In the genomic region with DNA sequence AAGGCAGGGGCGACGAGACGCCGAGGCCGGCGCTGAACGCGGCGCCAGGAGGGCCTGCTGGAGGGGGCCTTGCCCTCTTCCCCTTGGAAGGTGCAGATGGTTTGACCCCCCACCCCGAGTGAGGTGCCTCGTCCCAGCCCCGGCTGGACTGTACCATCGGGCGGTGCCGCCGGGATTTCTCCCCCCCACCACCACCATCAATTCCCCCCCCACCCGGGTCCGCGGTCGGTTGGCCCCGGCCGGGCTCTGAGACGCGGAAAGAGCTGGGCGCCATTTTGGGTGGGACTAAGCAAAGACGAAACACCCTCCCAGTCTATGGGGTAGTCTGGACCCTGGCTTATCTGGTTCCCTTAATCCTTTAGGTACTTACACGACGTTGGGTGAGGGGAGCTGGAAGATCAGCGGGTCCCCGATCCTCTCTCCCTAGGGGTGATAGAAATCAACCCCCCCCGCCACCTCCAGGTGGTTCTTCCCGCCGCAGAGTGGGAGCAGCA, we compare ENCODE assay signal across 1 cellular context.
TF ChIP-seq lines count a peak whose summit lies in the region.

A gene with protein sequence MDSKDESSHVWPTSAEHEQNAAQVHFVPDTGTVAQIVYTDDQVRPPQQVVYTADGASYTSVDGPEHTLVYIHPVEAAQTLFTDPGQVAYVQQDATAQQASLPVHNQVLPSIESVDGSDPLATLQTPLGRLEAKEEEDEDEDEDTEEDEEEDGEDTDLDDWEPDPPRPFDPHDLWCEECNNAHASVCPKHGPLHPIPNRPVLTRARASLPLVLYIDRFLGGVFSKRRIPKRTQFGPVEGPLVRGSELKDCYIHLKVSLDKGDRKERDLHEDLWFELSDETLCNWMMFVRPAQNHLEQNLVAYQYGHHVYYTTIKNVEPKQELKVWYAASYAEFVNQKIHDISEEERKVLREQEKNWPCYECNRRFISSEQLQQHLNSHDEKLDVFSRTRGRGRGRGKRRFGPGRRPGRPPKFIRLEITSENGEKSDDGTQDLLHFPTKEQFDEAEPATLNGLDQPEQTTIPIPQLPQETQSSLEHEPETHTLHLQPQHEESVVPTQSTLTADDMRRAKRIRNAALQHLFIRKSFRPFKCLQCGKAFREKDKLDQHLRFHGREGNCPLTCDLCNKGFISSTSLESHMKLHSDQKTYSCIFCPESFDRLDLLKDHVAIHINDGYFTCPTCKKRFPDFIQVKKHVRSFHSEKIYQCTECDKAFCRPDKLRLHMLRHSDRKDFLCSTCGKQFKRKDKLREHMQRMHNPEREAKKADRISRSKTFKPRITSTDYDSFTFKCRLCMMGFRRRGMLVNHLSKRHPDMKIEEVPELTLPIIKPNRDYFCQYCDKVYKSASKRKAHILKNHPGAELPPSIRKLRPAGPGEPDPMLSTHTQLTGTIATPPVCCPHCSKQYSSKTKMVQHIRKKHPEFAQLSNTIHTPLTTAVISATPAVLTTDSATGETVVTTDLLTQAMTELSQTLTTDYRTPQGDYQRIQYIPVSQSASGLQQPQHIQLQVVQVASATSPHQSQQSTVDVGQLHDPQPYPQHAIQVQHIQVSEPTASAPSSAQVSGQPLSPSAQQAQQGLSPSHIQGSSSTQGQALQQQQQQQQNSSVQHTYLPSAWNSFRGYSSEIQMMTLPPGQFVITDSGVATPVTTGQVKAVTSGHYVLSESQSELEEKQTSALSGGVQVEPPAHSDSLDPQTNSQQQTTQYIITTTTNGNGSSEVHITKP (minus strand): TSS at position 484 of the 494 bp plus-strand sequence. CDS start 41,871 bp downstream, outside the sequence.

TF ChIP-seq in HepG2, 621 proteins besides CTCF, POLR2A, EP300 and RAD21 (continued from another document and continues in another):
- TF ChIP-seq, protein P1, sequence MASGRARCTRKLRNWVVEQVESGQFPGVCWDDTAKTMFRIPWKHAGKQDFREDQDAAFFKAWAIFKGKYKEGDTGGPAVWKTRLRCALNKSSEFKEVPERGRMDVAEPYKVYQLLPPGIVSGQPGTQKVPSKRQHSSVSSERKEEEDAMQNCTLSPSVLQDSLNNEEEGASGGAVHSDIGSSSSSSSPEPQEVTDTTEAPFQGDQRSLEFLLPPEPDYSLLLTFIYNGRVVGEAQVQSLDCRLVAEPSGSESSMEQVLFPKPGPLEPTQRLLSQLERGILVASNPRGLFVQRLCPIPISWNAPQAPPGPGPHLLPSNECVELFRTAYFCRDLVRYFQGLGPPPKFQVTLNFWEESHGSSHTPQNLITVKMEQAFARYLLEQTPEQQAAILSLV (CRISPR knock-in tag; IDR thresholded peaks at IDR 0.05; ENCODE audit: borderline replicate concordance), result 0 out of 2 replicates have a peak, but pooled peaks have one; percentile 12
- TF ChIP-seq SIN3A (IDR thresholded peaks at IDR 0.05; ENCODE audit: borderline replicate concordance, low read depth, low read length), result peak; percentile 51; the same call in 1 of the 2 replicates
- TF ChIP-seq, protein P2, sequence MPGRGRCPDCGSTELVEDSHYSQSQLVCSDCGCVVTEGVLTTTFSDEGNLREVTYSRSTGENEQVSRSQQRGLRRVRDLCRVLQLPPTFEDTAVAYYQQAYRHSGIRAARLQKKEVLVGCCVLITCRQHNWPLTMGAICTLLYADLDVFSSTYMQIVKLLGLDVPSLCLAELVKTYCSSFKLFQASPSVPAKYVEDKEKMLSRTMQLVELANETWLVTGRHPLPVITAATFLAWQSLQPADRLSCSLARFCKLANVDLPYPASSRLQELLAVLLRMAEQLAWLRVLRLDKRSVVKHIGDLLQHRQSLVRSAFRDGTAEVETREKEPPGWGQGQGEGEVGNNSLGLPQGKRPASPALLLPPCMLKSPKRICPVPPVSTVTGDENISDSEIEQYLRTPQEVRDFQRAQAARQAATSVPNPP (CRISPR knock-in tag; IDR thresholded peaks at IDR 0.05), result no peak
- no peak for TF ChIP-seq HNRNPH1 (optimal IDR thresholded peaks at IDR 0.05; ENCODE audit: low read depth, low read length)
- 0 out of 2 replicates have a peak, but pooled peaks have one; percentile 29 for TF ChIP-seq ZNF235 (CRISPR knock-in tag; IDR thresholded peaks at IDR 0.05; ENCODE audit: borderline replicate concordance)
- TF ChIP-seq THAP11 (CRISPR knock-in tag; IDR thresholded peaks at IDR 0.05), result peak; percentile 59
- TF ChIP-seq ZNF160 (CRISPR knock-in tag; IDR thresholded peaks at IDR 0.05), result peak; percentile 42; the same call in 1 of the 2 replicates
- TF ChIP-seq, protein P3, sequence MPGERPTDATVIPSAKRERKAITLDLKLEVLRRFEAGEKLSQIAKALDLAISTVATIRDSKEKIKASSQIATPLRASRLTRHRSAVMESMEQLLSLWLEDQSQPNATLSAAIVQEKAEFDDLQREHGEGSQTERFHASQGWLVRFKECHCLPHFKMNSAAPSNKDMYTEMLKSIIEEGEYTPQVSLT (CRISPR knock-in tag; IDR thresholded peaks at IDR 0.05; ENCODE audit: borderline replicate concordance, low read depth), result no peak
- TF ChIP-seq MXD4 (CRISPR knock-in tag; IDR thresholded peaks at IDR 0.05), result peak; percentile 2; the same call in 1 of the 2 replicates
- TF ChIP-seq, protein P4, sequence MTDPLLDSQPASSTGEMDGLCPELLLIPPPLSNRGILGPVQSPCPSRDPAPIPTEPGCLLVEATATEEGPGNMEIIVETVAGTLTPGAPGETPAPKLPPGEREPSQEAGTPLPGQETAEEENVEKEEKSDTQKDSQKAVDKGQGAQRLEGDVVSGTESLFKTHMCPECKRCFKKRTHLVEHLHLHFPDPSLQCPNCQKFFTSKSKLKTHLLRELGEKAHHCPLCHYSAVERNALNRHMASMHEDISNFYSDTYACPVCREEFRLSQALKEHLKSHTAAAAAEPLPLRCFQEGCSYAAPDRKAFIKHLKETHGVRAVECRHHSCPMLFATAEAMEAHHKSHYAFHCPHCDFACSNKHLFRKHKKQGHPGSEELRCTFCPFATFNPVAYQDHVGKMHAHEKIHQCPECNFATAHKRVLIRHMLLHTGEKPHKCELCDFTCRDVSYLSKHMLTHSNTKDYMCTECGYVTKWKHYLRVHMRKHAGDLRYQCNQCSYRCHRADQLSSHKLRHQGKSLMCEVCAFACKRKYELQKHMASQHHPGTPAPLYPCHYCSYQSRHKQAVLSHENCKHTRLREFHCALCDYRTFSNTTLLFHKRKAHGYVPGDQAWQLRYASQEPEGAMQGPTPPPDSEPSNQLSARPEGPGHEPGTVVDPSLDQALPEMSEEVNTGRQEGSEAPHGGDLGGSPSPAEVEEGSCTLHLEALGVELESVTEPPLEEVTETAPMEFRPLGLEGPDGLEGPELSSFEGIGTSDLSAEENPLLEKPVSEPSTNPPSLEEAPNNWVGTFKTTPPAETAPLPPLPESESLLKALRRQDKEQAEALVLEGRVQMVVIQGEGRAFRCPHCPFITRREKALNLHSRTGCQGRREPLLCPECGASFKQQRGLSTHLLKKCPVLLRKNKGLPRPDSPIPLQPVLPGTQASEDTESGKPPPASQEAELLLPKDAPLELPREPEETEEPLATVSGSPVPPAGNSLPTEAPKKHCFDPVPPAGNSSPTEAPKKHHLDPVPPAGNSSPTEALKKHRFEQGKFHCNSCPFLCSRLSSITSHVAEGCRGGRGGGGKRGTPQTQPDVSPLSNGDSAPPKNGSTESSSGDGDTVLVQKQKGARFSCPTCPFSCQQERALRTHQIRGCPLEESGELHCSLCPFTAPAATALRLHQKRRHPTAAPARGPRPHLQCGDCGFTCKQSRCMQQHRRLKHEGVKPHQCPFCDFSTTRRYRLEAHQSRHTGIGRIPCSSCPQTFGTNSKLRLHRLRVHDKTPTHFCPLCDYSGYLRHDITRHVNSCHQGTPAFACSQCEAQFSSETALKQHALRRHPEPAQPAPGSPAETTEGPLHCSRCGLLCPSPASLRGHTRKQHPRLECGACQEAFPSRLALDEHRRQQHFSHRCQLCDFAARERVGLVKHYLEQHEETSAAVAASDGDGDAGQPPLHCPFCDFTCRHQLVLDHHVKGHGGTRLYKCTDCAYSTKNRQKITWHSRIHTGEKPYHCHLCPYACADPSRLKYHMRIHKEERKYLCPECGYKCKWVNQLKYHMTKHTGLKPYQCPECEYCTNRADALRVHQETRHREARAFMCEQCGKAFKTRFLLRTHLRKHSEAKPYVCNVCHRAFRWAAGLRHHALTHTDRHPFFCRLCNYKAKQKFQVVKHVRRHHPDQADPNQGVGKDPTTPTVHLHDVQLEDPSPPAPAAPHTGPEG (CRISPR knock-in tag; IDR thresholded peaks at IDR 0.05), result no peak
- TF ChIP-seq ZNF496 (CRISPR knock-in tag; IDR thresholded peaks at IDR 0.05; ENCODE audit: insufficient replicate concordance), result no peak
- 0 out of 2 replicates have a peak, but pooled peaks have one; percentile 50 for TF ChIP-seq ZNF430 (CRISPR knock-in tag; IDR thresholded peaks at IDR 0.05)
- TF ChIP-seq, protein P5, sequence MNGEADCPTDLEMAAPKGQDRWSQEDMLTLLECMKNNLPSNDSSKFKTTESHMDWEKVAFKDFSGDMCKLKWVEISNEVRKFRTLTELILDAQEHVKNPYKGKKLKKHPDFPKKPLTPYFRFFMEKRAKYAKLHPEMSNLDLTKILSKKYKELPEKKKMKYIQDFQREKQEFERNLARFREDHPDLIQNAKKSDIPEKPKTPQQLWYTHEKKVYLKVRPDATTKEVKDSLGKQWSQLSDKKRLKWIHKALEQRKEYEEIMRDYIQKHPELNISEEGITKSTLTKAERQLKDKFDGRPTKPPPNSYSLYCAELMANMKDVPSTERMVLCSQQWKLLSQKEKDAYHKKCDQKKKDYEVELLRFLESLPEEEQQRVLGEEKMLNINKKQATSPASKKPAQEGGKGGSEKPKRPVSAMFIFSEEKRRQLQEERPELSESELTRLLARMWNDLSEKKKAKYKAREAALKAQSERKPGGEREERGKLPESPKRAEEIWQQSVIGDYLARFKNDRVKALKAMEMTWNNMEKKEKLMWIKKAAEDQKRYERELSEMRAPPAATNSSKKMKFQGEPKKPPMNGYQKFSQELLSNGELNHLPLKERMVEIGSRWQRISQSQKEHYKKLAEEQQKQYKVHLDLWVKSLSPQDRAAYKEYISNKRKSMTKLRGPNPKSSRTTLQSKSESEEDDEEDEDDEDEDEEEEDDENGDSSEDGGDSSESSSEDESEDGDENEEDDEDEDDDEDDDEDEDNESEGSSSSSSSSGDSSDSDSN (CRISPR knock-in tag; IDR thresholded peaks at IDR 0.05), result no peak; the same call in 1 of the 2 replicates
- TF ChIP-seq, protein P6, sequence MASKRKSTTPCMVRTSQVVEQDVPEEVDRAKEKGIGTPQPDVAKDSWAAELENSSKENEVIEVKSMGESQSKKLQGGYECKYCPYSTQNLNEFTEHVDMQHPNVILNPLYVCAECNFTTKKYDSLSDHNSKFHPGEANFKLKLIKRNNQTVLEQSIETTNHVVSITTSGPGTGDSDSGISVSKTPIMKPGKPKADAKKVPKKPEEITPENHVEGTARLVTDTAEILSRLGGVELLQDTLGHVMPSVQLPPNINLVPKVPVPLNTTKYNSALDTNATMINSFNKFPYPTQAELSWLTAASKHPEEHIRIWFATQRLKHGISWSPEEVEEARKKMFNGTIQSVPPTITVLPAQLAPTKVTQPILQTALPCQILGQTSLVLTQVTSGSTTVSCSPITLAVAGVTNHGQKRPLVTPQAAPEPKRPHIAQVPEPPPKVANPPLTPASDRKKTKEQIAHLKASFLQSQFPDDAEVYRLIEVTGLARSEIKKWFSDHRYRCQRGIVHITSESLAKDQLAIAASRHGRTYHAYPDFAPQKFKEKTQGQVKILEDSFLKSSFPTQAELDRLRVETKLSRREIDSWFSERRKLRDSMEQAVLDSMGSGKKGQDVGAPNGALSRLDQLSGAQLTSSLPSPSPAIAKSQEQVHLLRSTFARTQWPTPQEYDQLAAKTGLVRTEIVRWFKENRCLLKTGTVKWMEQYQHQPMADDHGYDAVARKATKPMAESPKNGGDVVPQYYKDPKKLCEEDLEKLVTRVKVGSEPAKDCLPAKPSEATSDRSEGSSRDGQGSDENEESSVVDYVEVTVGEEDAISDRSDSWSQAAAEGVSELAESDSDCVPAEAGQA (IDR thresholded peaks at IDR 0.05; ENCODE audit: low read depth), result peak; percentile 42; the same call in 1 of the 2 replicates
- TF ChIP-seq, protein P6 (CRISPR knock-in tag; IDR thresholded peaks at IDR 0.05; ENCODE audit: borderline replicate concordance), result no peak
- TF ChIP-seq EEA1 (CRISPR knock-in tag; IDR thresholded peaks at IDR 0.05; ENCODE audit: borderline replicate concordance), result no peak; the same call in 1 of the 2 replicates
- peak in 1 of 2 experiments; percentile 28; a peak in 1 of 4 replicates for TF ChIP-seq NR2F1 (CRISPR knock-in tag; IDR thresholded peaks at IDR 0.05)
- no peak for TF ChIP-seq REXO4 (CRISPR knock-in tag; IDR thresholded peaks at IDR 0.05; ENCODE audit: borderline replicate concordance)
- no peak for TF ChIP-seq KLF13 (CRISPR knock-in tag; IDR thresholded peaks at IDR 0.05)
- TF ChIP-seq ZFYVE20 (CRISPR knock-in tag; IDR thresholded peaks at IDR 0.05; ENCODE audit: borderline replicate concordance, low read depth), result no peak
- TF ChIP-seq, protein P7, sequence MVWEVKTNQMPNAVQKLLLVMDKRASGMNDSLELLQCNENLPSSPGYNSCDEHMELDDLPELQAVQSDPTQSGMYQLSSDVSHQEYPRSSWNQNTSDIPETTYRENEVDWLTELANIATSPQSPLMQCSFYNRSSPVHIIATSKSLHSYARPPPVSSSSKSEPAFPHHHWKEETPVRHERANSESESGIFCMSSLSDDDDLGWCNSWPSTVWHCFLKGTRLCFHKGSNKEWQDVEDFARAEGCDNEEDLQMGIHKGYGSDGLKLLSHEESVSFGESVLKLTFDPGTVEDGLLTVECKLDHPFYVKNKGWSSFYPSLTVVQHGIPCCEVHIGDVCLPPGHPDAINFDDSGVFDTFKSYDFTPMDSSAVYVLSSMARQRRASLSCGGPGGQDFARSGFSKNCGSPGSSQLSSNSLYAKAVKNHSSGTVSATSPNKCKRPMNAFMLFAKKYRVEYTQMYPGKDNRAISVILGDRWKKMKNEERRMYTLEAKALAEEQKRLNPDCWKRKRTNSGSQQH (CRISPR knock-in tag; IDR thresholded peaks at IDR 0.05; ENCODE audit: low read depth), result 0 out of 2 replicates have a peak, but pooled peaks have one; percentile 18
- TF ChIP-seq SALL1 (CRISPR knock-in tag; IDR thresholded peaks at IDR 0.05), result peak; percentile 68
